Comparison of ENCODE assay signal across 30 cellular contexts in genomic region chr2:10218036-10218435, GRCh38.
"Had no signal": no experiment of that assay in that cellular context is flagged by ENCODE, and none has a peak within 500 bp of the region (broad histone marks: within the 10 kb centered on the region; RNA-seq: fewer than 3 reads in every experiment).

No MANE protein-coding gene starts in this region.

- H3K4me3 ChIP-seq: breast epithelium, esophagus squamous epithelium, heart right ventricle, lung, pancreas, psoas muscle, right atrium auricular region, vagina had no signal

- H3K27me3 ChIP-seq: breast epithelium, neutrophil, pancreas, right atrium auricular region, vagina had no signal

- H3K27ac Mint-ChIP-seq: activated CD4-positive, alpha-beta memory T cell treated with anti-CD3 and anti-CD28 coated beads, Interleukin-2, amount 10 ng/mL, durations not matched to agents 7 days and 5 days; activated CD4-positive, alpha-beta T cell treated with anti-CD3 and anti-CD28 coated beads, Interleukin-2, amount 10 ng/mL, durations not matched to agents 7 days and 5 days; activated T-cell treated with anti-CD3 and anti-CD28 coated beads, Interleukin-2, amount 50 U/mL, for 24 hours; dendritic cell treated with granulocyte-macrophage colony-stimulating factor and Interleukin-4, amounts not matched to agents 40 ng/mL and 50 ng/mL, for 4 days; nephron; stimulated activated memory B cell treated with anti-CD40 and anti-IgM and Interleukin-4, amounts not matched to agents 10 μg/mL and 1 μg/mL and 100 μg/mL, for 72 hours; type B pancreatic cell had no signal

- H3K4me1 ChIP-seq: breast epithelium, esophagus squamous epithelium, pancreas, psoas muscle, vagina had no signal

- H3K4me3 Mint-ChIP-seq: activated CD4-positive, alpha-beta memory T cell treated with anti-CD3 and anti-CD28 coated beads, Interleukin-2, amount 10 ng/mL, durations not matched to agents 7 days and 5 days; activated CD4-positive, alpha-beta T cell treated with anti-CD3 and anti-CD28 coated beads, Interleukin-2, amount 10 ng/mL, durations not matched to agents 7 days and 5 days; activated T-cell treated with anti-CD3 and anti-CD28 coated beads, Interleukin-2, amount 50 U/mL, for 24 hours; dendritic cell treated with granulocyte-macrophage colony-stimulating factor and Interleukin-4, amounts not matched to agents 40 ng/mL and 50 ng/mL, for 4 days; nephron; stimulated activated memory B cell treated with anti-CD40 and anti-IgM and Interleukin-4, amounts not matched to agents 10 μg/mL and 1 μg/mL and 100 μg/mL, for 72 hours; stimulated activated naive CD8-positive, alpha-beta T cell treated with anti-CD3 and anti-CD28 coated beads, Interleukin-15, amount 100 ng/mL, for 72 hours; type B pancreatic cell had no signal

- DNase-seq: activated CD4-positive, alpha-beta memory T cell treated with anti-CD3 and anti-CD28 coated beads, Interleukin-2, amount 10 ng/mL, durations not matched to agents 7 days and 5 days; activated CD4-positive, alpha-beta T cell treated with anti-CD3 and anti-CD28 coated beads for 1 hour; activated CD4-positive, alpha-beta T cell treated with anti-CD3 and anti-CD28 coated beads, Interleukin-2, amount 10 ng/mL, durations not matched to agents 7 days and 5 days; activated CD8-positive, alpha-beta memory T cell treated with anti-CD3 and anti-CD28 coated beads, Interleukin-2, amount 50 U/mL, for 48 hours; activated gamma-delta T cell treated with Interleukin-2 at 50 U/mL for 16 hours; activated naive CD4-positive, alpha-beta T cell treated with anti-CD3 and anti-CD28 coated beads, Interleukin-2, amount 50 U/mL, for 16 hours; activated T-cell treated with anti-CD3 and anti-CD28 coated beads, Interleukin-2, amount 50 U/mL, for 24 hours; amniotic stem cell; central memory CD4-positive, alpha-beta T cell; esophagus squamous epithelium; foreskin melanocyte; heart right ventricle; kidney glomerular epithelial cell; mesendoderm; stimulated activated CD4-positive, alpha-beta T cell treated with anti-CD3 and anti-CD28 coated beads, Interleukin-4, amount 100 ng/mL, for 24 hours; stimulated activated naive CD8-positive, alpha-beta T cell treated with anti-CD3 and anti-CD28 coated beads, Interleukin-15, amount 100 ng/mL, for 72 hours; substantia nigra; T-helper 2 cell had no signal

- FAIRE-seq: pancreas had no signal

- H3K9me3 ChIP-seq: breast epithelium, esophagus squamous epithelium, heart right ventricle, neutrophil, pancreas, psoas muscle, right atrium auricular region, vagina had no signal

- H3K36me3 ChIP-seq: breast epithelium, esophagus squamous epithelium, heart right ventricle, neutrophil, pancreas, right atrium auricular region, vagina had no signal

- H3K9me3 Mint-ChIP-seq: activated CD4-positive, alpha-beta memory T cell treated with anti-CD3 and anti-CD28 coated beads, Interleukin-2, amount 10 ng/mL, durations not matched to agents 7 days and 5 days; activated CD4-positive, alpha-beta T cell treated with anti-CD3 and anti-CD28 coated beads, Interleukin-2, amount 10 ng/mL, durations not matched to agents 7 days and 5 days; activated T-cell treated with anti-CD3 and anti-CD28 coated beads, Interleukin-2, amount 50 U/mL, for 24 hours; dendritic cell treated with granulocyte-macrophage colony-stimulating factor and Interleukin-4, amounts not matched to agents 40 ng/mL and 50 ng/mL, for 4 days; nephron; stimulated activated memory B cell treated with anti-CD40 and anti-IgM and Interleukin-4, amounts not matched to agents 10 μg/mL and 1 μg/mL and 100 μg/mL, for 72 hours; stimulated activated naive CD8-positive, alpha-beta T cell treated with anti-CD3 and anti-CD28 coated beads, Interleukin-15, amount 100 ng/mL, for 72 hours; type B pancreatic cell had no signal

- H3K36me3 Mint-ChIP-seq: stimulated activated memory B cell treated with anti-CD40 and anti-IgM and Interleukin-4, amounts not matched to agents 10 μg/mL and 1 μg/mL and 100 μg/mL, for 72 hours; type B pancreatic cell had no signal

- ATAC-seq: heart right ventricle; left lobe of liver; pancreas; stimulated activated memory B cell treated with anti-CD40 and anti-IgM and Interleukin-4, amounts not matched to agents 10 μg/mL and 1 μg/mL and 100 μg/mL, for 72 hours had no signal

- H3K27me3 Mint-ChIP-seq: activated CD4-positive, alpha-beta memory T cell treated with anti-CD3 and anti-CD28 coated beads, Interleukin-2, amount 10 ng/mL, durations not matched to agents 7 days and 5 days; activated CD4-positive, alpha-beta T cell treated with anti-CD3 and anti-CD28 coated beads, Interleukin-2, amount 10 ng/mL, durations not matched to agents 7 days and 5 days; activated T-cell treated with anti-CD3 and anti-CD28 coated beads, Interleukin-2, amount 50 U/mL, for 24 hours had no signal

- H3K27ac ChIP-seq: breast epithelium, esophagus squamous epithelium, heart right ventricle, neutrophil, pancreas, psoas muscle, right atrium auricular region, vagina had no signal

- H3K4me1 Mint-ChIP-seq: activated CD4-positive, alpha-beta T cell treated with anti-CD3 and anti-CD28 coated beads, Interleukin-2, amount 10 ng/mL, durations not matched to agents 7 days and 5 days; stimulated activated memory B cell treated with anti-CD40 and anti-IgM and Interleukin-4, amounts not matched to agents 10 μg/mL and 1 μg/mL and 100 μg/mL, for 72 hours had no signal
